Comparison of ENCODE assay signal across 8 cellular contexts in the genomic region with DNA sequence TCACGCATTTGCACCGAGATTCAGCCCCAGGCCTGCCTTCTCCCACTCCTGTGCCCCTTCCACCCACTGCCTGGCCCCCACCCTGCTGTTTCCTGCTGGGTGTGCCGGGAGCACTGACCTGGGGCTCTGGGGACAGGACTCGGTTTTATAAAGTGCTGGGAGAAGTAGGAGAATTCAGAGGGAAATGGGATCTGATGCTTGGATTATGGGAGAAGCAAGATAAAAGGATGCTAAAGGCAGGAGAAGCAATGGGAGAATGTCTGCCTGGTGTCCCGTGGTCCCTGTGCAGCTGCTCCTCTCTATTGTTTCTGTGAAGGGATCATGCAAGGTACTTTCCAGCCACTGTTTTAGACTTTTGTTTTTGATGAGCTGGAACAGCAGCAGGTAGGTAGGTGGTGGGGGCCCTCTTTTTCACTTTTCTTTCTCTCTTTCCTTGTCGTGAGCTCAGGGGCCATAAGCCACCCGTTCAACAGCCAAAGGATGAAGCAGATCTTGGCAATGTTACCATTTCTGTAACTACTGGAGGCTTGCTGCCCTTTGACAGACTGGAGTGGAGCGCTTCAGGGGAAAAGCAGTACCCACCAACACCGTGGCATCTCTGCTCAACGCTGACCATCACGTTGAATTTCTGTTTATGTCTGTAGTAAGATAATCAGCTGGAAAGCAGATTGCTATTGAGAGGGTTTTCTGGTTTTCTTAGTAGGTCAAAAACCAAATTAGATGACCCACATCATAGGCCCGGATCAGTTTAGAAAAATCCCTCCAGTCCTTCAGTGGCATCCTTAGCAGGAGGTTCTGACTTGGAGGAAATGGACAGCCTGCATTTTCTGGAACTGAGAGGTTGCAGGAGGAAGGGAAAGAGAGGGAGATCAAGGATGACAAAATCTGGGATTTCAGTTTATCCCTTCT.
DNase-seq lines count a peak whose midpoint lies in the region; ATAC-seq, FAIRE-seq and TF ChIP-seq lines count a peak whose summit lies in the region.

No MANE protein-coding gene starts in this region.

- DNase-seq in Peyer's patch (no peak), NCI-H1417 treated with DMSO at 0.1 percent for 48 hours (lab: John Stamatoyannopoulos, UW) (no peak), H54 (ENCODE audit: insufficient read length, low spot score) (no peak), NOMO-1 treated with DMSO at 0.1 percent for 48 hours (lab: John Stamatoyannopoulos, UW; ENCODE audit: unreplicated experiment) (no peak), SHP77 (lab: John Stamatoyannopoulos, UW) (no peak)

- peaks cover 0 to 14% (median 0%) of the 10 kb centered on the region in 4 donors for H3K4me1 ChIP-seq in Peyer's patch
- peaks cover 15 to 30% of the 10 kb centered on the region in 2 donors for H3K4me1 ChIP-seq in mucosa of rectum (ENCODE audit: control insufficient read depth in 2 of 2, insufficient read depth in 2 of 2, low read length in 2 of 2)

- ATAC-seq in GM18505 (IDR thresholded peaks at IDR 0.05; ENCODE audit: unreplicated experiment) = no peak
- peak; percentile 22 for ATAC-seq in GM21786 (IDR thresholded peaks at IDR 0.05; ENCODE audit: unreplicated experiment)

- FAIRE-seq in H54 (lab: Jason Lieb, UNC) = no peak

- TF ChIP-seq CTCF in Peyer's patch (IDR thresholded peaks at IDR 0.05) = no peak

- H3K27ac ChIP-seq in Peyer's patch (peak overlapping the region in 3 of 4 donors; percentile 14 to 67 (median 62)), mucosa of rectum (ENCODE audit: low read depth in 2 of 2, low read length in 2 of 2) (peak overlapping the region; percentile 76 to 84)

- H3K27me3 ChIP-seq in Peyer's patch = no peaks in the 10 kb centered on the region
- H3K27me3 ChIP-seq in mucosa of rectum (ENCODE audit: control insufficient read depth in 2 of 2, insufficient read depth in 2 of 2, low read length in 2 of 2) = no peaks in the 10 kb centered on the region

- no peaks in the 10 kb centered on the region for H3K36me3 ChIP-seq in Peyer's patch
- no peaks in the 10 kb centered on the region for H3K36me3 ChIP-seq in mucosa of rectum (ENCODE audit: control insufficient read depth in 2 of 2, insufficient read depth in 2 of 2, low read length in 2 of 2)

- H3K9ac ChIP-seq in mucosa of rectum (ENCODE audit: low read depth in 1 of 2, low read length in 2 of 2) = peak overlapping the region; percentile 27 to 33

- H3K9me3 ChIP-seq in Peyer's patch (no peaks in the 10 kb centered on the region), mucosa of rectum (ENCODE audit: control insufficient read depth in 2 of 2, low read length in 2 of 2) (no peaks in the 10 kb centered on the region)

- TF ChIP-seq POLR2A in GM18505 (IDR thresholded peaks at IDR 0.05; ENCODE audit: borderline replicate concordance, extremely low read depth, insufficient read depth, insufficient read length) (peak; percentile 58), Peyer's patch (IDR thresholded peaks at IDR 0.05) (no peak), H54 (IDR thresholded peaks at IDR 0.05; ENCODE audit: low read depth, low read length) (no peak)

- H3K4me3 ChIP-seq in Peyer's patch (no peak overlapping the region), mucosa of rectum (ENCODE audit: low read length in 2 of 2) (no peak overlapping the region)
